Comparison of ENCODE assay signal across 8 cellular contexts in the genomic region with DNA sequence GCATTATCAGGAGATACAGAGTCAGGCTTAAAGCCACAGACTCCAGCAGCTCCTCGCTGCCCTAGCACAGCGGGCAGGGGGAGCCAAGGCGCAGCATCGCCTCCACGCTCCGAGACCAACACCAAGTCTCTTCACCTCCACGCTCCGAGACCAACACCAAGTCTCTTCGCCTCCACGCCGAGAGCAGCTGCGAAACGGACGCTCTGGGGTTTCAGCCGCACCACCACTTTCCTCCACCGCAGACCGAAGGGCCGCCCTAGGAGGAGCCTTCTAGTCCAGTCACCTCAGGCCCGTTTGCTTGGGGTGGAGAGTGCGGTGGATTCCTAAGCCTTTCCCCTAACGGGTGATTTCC. TPM values are rescaled to one million over a fixed set of nuclear protein-coding genes. Genes with fewer than 3 reads are reported as not detected.
DNase-seq lines count a peak whose midpoint lies in the region; TF ChIP-seq lines count a peak whose summit lies in the region.

No MANE protein-coding gene starts in this region.

- H3K9me3 ChIP-seq in HEK293 (ENCODE audit: control insufficient read depth, insufficient read depth, low read depth, low read length), result no peaks in the 10 kb centered on the region
- no peaks in the 10 kb centered on the region for H3K9me3 ChIP-seq in mononuclear cell (ENCODE audit: low read depth, low read length)

- TF ChIP-seq POLR2A in NB4 (IDR thresholded peaks at IDR 0.05; ENCODE audit: extremely low read depth, insufficient read length) (no peak), erythroblast (IDR thresholded peaks at IDR 0.05; ENCODE audit: low read length) (no peak)

- H3K4me3 ChIP-seq in HEK293 (ENCODE audit: low read depth, low read length) (peak overlapping the region; percentile 74), NB4 (ENCODE audit: low read depth, low read length) (peak overlapping the region; percentile 91), mononuclear cell (ENCODE audit: low read length) (peak overlapping the region; percentile 71)

- peaks cover 4% of the 10 kb centered on the region; the same call in 1 of the 2 replicates for H3K4me1 ChIP-seq in HEK293 (ENCODE audit: control insufficient read depth, insufficient read depth, low read length)
- H3K4me1 ChIP-seq in mononuclear cell (ENCODE audit: insufficient read depth, low read length), result peaks cover 41% of the 10 kb centered on the region

- H3K27me3 ChIP-seq in mononuclear cell (ENCODE audit: insufficient read depth, low read length), result no peaks in the 10 kb centered on the region

- H3K27ac ChIP-seq in HEK293 (ENCODE audit: extremely low read depth, low read depth, low read length), result peak overlapping the region; percentile 65

- no peaks in the 10 kb centered on the region for H3K36me3 ChIP-seq in HEK293 (ENCODE audit: control insufficient read depth in 2 of 2, insufficient read depth in 1 of 2, low read length in 2 of 2)

- TF ChIP-seq CTCF in HEK293 (tag by site-specific recombination; IDR thresholded peaks at IDR 0.05) (0 out of 2 replicates have a peak, but pooled peaks have one; percentile 13), NB4 (IDR thresholded peaks at IDR 0.05; ENCODE audit: low read depth, low read length) (peak; percentile 15)

- POLR2A ChIA-PET in HEK293 (lab: Yijun Ruan, JAX), result interaction anchor here (1.0 kb wide), 1 partner anchor 85 kb away, joined by 4 read pairs; no protein-coding TSS in a partner anchor

- DNase-seq in NCI-H524 (lab: John Stamatoyannopoulos, UW) (peak; percentile 65 to 73), NCI-H524 treated with DMSO at 0.1 percent for 48 hours (lab: John Stamatoyannopoulos, UW) (no peak), NB4 (ENCODE audit: low read depth) (peak; percentile 79), activated T-cell treated with anti-CD3 and anti-CD28 coated beads for 24 hours (ENCODE audit: low read depth) (peak; percentile 7), erythroblast (lab: John Stamatoyannopoulos, UW) (peak; percentile 33 to 48), stromal cell of bone marrow (ENCODE audit: low read depth) (peak; percentile 19)

- CTCF ChIA-PET in HEK293 (lab: Yijun Ruan, JAX), result interaction anchor here (0.8 to 2.1 kb wide), 3 partner anchors 87 to 504 kb away, joined by 3 to 5 read pairs (median 5); no protein-coding TSS in a partner anchor

TF ChIP-seq in HEK293, 187 proteins besides CTCF, POLR2A, EP300 and RAD21:
- TF ChIP-seq BCL6B (tag by site-specific recombination; IDR thresholded peaks at IDR 0.05) (no peak), ZNF2 (tag by site-specific recombination; IDR thresholded peaks at IDR 0.05) (0 out of 2 replicates have a peak, but pooled peaks have one; percentile 14), ZNF664 (tag by site-specific recombination; IDR thresholded peaks at IDR 0.05) (no peak), ZNF26 (tag by site-specific recombination; IDR thresholded peaks at IDR 0.05) (no peak)

RNA-seq across cellular contexts. Expression of gene DMXL2, which starts 0.7 kb away (rescaled TPM):
- total RNA-seq in mononuclear cell, result 54.9 TPM

RNA-seq across cellular contexts. Expression of gene SCG3, which starts 59.4 kb away (rescaled TPM):
- total RNA-seq in mononuclear cell, result not detected
